Comparison of ENCODE assay signal across 7 cellular contexts in the genomic region with DNA sequence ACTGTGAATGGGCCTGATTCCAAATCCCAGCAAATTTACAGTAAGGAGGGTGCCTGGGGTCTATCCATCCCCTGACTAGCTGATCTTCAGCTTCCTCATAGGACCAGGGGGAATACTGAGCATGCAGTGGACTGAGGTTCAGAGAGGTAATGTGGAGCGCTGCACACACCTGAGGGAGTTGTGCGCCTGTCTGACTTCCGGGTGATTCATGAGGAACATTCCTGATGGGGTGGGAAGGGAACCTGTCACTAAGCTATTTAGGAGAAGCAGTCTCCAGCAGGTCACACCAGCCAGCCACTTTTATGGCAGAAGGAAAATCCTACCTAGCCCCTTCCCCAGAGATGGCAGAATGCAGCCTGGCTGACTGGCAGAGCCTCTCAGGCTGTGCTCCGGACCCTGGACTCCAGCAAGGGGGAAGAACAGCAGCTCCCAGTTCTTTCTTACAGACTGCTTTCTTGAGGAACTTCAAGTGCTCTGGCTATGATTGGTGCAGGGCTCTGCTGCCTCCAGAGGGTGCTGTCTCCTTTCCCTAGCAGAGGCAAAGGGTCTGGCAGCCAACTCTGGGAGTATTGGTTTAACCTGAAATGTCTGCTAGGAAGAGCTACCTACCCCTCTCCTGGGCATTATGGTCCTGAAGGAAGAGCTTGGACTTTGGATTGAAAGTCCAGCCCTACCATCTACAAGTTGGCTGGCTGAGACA. TPM values are rescaled to one million over a fixed set of nuclear protein-coding genes. Genes with fewer than 3 reads are reported as not detected.
DNase-seq lines count a peak whose midpoint lies in the region; ATAC-seq and TF ChIP-seq lines count a peak whose summit lies in the region.
"Not testable (repeated sequence)": the region's sequence is repeated elsewhere in the genome, so short reads cannot be mapped to it uniquely, and the experiment has no call there.

No MANE protein-coding gene starts in this region.

- TF ChIP-seq POLR2A in heart left ventricle (IDR thresholded peaks at IDR 0.05); right lobe of liver (IDR thresholded peaks at IDR 0.05): not testable (repeated sequence)

- WGBS in heart left ventricle, 4 donors: 17 to 55% methylated on average over 1 of the region's 4 CpGs; no CpG with 5 or more reads in 2 of the 4 donors
- no CpG with 5 or more reads among the region's 4 CpGs for WGBS in right lobe of liver (ENCODE audit: insufficient coverage, low coverage, low lambda C conversion rate, missing lambda C conversion rate)

- not testable (repeated sequence) for H3K4me1 ChIP-seq in PC-3 (ENCODE audit: insufficient read depth, low read length); heart left ventricle; right lobe of liver

- H3K9me3 Mint-ChIP-seq in activated naive CD4-positive, alpha-beta T cell treated with anti-CD3 and anti-CD28 coated beads, Interleukin-2, amount 50 U/mL, for 72 hours: not testable (repeated sequence)

- BruUV-seq in PC-3 (replicated peaks; lab: Mats Ljungman, UMichigan): not testable (repeated sequence)

- not testable (repeated sequence) for H4K20me1 ChIP-seq in PC-3 (ENCODE audit: low read length)

- H3F3A ChIP-seq in PC-3 (ENCODE audit: low read length, unreplicated experiment): not testable (repeated sequence)

- H3K4me3 ChIP-seq in PC-3 (ENCODE audit: low read length); epithelial cell of esophagus (ENCODE audit: low read length); heart left ventricle; right lobe of liver: not testable (repeated sequence)

- H3K27ac ChIP-seq in PC-3 (ENCODE audit: low read length); heart left ventricle; right lobe of liver: not testable (repeated sequence)

- intact Hi-C loops in PC-3 (cut with micrococcal nuclease); heart left ventricle (cut with DNase I); right lobe of liver (cut with DNase I); sciatic nerve (cut with DNase I): not testable (repeated sequence)

- POLR2A ChIA-PET in PC-3 (lab: Charles Lee; ENCODE audit: unreplicated experiment): not testable (repeated sequence)

- H3K4me2 ChIP-seq in PC-3 (ENCODE audit: low read length): not testable (repeated sequence)

- CTCF ChIA-PET in PC-3 (lab: Charles Lee): not testable (repeated sequence)

- not testable (repeated sequence) for H3K27me3 ChIP-seq in PC-3 (ENCODE audit: low read length); heart left ventricle; right lobe of liver

- not testable (repeated sequence) for DNase-seq in PC-3; activated naive CD4-positive, alpha-beta T cell treated with anti-CD3 and anti-CD28 coated beads, Interleukin-2, amount 50 U/mL, for 72 hours (ENCODE audit: low spot score in 2 of 2); epithelial cell of esophagus (ENCODE audit: low read depth); heart left ventricle; right lobe of liver; sciatic nerve (ENCODE audit: low spot score)

- H3K9me2 ChIP-seq in PC-3 (replicated peaks; ENCODE audit: low read length): not testable (repeated sequence)

- not testable (repeated sequence) for H3K27ac Mint-ChIP-seq in activated naive CD4-positive, alpha-beta T cell treated with anti-CD3 and anti-CD28 coated beads, Interleukin-2, amount 50 U/mL, for 72 hours

- H3K36me3 Mint-ChIP-seq in activated naive CD4-positive, alpha-beta T cell treated with anti-CD3 and anti-CD28 coated beads, Interleukin-2, amount 50 U/mL, for 72 hours: not testable (repeated sequence)

- not testable (repeated sequence) for H3K36me3 ChIP-seq in PC-3 (ENCODE audit: low read depth, low read length); heart left ventricle; right lobe of liver

- not testable (repeated sequence) for H3K9ac ChIP-seq in PC-3 (ENCODE audit: low read length)

- TF ChIP-seq CTCF in PC-3 (conservative IDR thresholded peaks at IDR 0.05; ENCODE audit: low read depth, low read length): not testable (repeated sequence)
- peak; percentile 11 for TF ChIP-seq CTCF in epithelial cell of esophagus (IDR thresholded peaks at IDR 0.05; ENCODE audit: insufficient read depth, low read depth, low read length, missing control alignments)
- peak in 2 of 12 donors; percentile 26 to 33 for TF ChIP-seq CTCF in heart left ventricle (IDR thresholded peaks at IDR 0.05)
- TF ChIP-seq CTCF in right lobe of liver (IDR thresholded peaks at IDR 0.05): peak in 1 of 4 donors; percentile 37

- H3K9me3 ChIP-seq in PC-3 (ENCODE audit: low read length); heart left ventricle; right lobe of liver: not testable (repeated sequence)

- not testable (repeated sequence) for H3K79me2 ChIP-seq in PC-3 (ENCODE audit: low read length)

- peak; percentile 65 for ATAC-seq in GM19351 (IDR thresholded peaks at IDR 0.05; ENCODE audit: unreplicated experiment)
- ATAC-seq in PC-3: peak; percentile 45; the same call in 1 of the 2 replicates
- peak; percentile 18 to 30 for ATAC-seq in activated naive CD4-positive, alpha-beta T cell treated with anti-CD3 and anti-CD28 coated beads, Interleukin-2, amount 50 U/mL, for 72 hours
- peak in 3 of 4 donors; percentile 31 to 57 (median 45) for ATAC-seq in heart left ventricle
- ATAC-seq in right lobe of liver: peak; percentile 74 to 90 (median 82)
- peak; percentile 55 for ATAC-seq in sciatic nerve

- not testable (repeated sequence) for H2AFZ ChIP-seq in PC-3 (ENCODE audit: low read length)

RNA-seq across cellular contexts. Expression of gene NPY4R2, which starts 2.5 kb away (rescaled TPM):
- total RNA-seq in PC-3 (2014; rRNA removed): not detected in 2 replicates
- total RNA-seq in activated naive CD4-positive, alpha-beta T cell treated with anti-CD3 and anti-CD28 coated beads, Interleukin-2, amount 50 U/mL, for 72 hours: not detected
- total RNA-seq in heart left ventricle: not detected
- polyA plus RNA-seq in heart left ventricle: not detected
- not detected for total RNA-seq in right lobe of liver
- total RNA-seq in sciatic nerve: not detected

Comparison
In these comparisons a context has a peak if more than half of its experiments do, and no peak if none do; other contexts are left out.
1. ATAC-seq: peak in every context shown above with its lines; median percentile 82 in right lobe of liver; 65 in GM19351; 55 in sciatic nerve; 45 in PC-3; 45 in heart left ventricle; 24 in activated naive CD4-positive, alpha-beta T cell treated with anti-CD3 and anti-CD28 coated beads, Interleukin-2, amount 50 U/mL, for 72 hours.